Comparison of ENCODE assay signal across 1 cellular context in genomic region chr19:10141973-10142372, GRCh38.
TF ChIP-seq lines count a peak whose summit lies in the region.

No MANE protein-coding gene starts in this region.

TF ChIP-seq in WTC11, 78 proteins besides CTCF, POLR2A, EP300 and RAD21:
- TF ChIP-seq ESRRA (CRISPR knock-in tag; IDR thresholded peaks at IDR 0.05; ENCODE audit: borderline replicate concordance) (no peak), ELF4 (CRISPR knock-in tag; IDR thresholded peaks at IDR 0.05; ENCODE audit: low read depth) (no peak), ATF1 (CRISPR knock-in tag; IDR thresholded peaks at IDR 0.05) (no peak), STAT6 (CRISPR knock-in tag; conservative IDR thresholded peaks at IDR 0.05; ENCODE audit: low read depth) (no peak), GTF2I (CRISPR knock-in tag; conservative IDR thresholded peaks at IDR 0.05) (no peak), NR2C2 (CRISPR knock-in tag; IDR thresholded peaks at IDR 0.05) (no peak), SP1 (CRISPR knock-in tag; conservative IDR thresholded peaks at IDR 0.05) (no peak)
- TF ChIP-seq, protein P1, sequence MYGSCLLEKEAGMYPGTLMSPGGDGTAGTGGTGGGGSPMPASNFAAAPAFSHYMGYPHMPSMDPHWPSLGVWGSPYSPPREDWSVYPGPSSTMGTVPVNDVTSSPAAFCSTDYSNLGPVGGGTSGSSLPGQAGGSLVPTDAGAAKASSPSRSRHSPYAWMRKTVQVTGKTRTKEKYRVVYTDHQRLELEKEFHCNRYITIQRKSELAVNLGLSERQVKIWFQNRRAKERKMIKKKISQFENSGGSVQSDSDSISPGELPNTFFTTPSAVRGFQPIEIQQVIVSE (CRISPR knock-in tag; IDR thresholded peaks at IDR 0.05; ENCODE audit: borderline replicate concordance), result no peak
- TF ChIP-seq, protein P2, sequence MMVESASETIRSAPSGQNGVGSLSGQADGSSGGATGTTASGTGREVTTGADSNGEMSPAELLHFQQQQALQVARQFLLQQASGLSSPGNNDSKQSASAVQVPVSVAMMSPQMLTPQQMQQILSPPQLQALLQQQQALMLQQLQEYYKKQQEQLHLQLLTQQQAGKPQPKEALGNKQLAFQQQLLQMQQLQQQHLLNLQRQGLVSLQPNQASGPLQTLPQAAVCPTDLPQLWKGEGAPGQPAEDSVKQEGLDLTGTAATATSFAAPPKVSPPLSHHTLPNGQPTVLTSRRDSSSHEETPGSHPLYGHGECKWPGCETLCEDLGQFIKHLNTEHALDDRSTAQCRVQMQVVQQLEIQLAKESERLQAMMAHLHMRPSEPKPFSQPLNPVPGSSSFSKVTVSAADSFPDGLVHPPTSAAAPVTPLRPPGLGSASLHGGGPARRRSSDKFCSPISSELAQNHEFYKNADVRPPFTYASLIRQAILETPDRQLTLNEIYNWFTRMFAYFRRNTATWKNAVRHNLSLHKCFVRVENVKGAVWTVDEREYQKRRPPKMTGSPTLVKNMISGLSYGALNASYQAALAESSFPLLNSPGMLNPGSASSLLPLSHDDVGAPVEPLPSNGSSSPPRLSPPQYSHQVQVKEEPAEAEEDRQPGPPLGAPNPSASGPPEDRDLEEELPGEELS (CRISPR knock-in tag; IDR thresholded peaks at IDR 0.05), result no peak
- TF ChIP-seq, protein P3, sequence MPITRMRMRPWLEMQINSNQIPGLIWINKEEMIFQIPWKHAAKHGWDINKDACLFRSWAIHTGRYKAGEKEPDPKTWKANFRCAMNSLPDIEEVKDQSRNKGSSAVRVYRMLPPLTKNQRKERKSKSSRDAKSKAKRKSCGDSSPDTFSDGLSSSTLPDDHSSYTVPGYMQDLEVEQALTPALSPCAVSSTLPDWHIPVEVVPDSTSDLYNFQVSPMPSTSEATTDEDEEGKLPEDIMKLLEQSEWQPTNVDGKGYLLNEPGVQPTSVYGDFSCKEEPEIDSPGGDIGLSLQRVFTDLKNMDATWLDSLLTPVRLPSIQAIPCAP (CRISPR knock-in tag; IDR thresholded peaks at IDR 0.05), result no peak
TF ChIP-seq in WTC11: peak in this region for 0.
